ENCODE assay signal across 9 cellular contexts in genomic region chr7:45031829-45032228, GRCh38. TPM values are rescaled to one million over a fixed set of nuclear protein-coding genes. Genes with fewer than 3 reads are reported as not detected.
DNase-seq lines count a peak whose midpoint lies in the region; ATAC-seq and TF ChIP-seq lines count a peak whose summit lies in the region.
"Had no signal": no experiment of that assay in that cellular context is flagged by ENCODE, and none has a peak within 500 bp of the region (broad histone marks: within the 10 kb centered on the region; RNA-seq: fewer than 3 reads in every experiment).

No MANE protein-coding gene starts in this region.

- H3K27ac Mint-ChIP-seq in T-helper 2 cell treated with Interferon-gamma antibody and Interleukin-4, amounts not matched to agents 5 μg/mL and 100 μg/mL, for 36 hours, result peak overlapping the region; percentile 45
- peak overlapping the region; percentile 63 for H3K27ac Mint-ChIP-seq in activated B cell treated with CpG ODN at 0.5 μM for 24 hours

- H3K36me3 ChIP-seq in KMS-11 (ENCODE audit: insufficient read depth), result no peaks in the 10 kb centered on the region; the same call in 1 of the 2 replicates

- H3K9me3 Mint-ChIP-seq in T-helper 2 cell treated with Interferon-gamma antibody and Interleukin-4, amounts not matched to agents 5 μg/mL and 100 μg/mL, for 36 hours, result no peaks in the 10 kb centered on the region
- H3K9me3 Mint-ChIP-seq in activated B cell treated with CpG ODN at 0.5 μM for 24 hours, result no peaks in the 10 kb centered on the region

- H4K20me1 ChIP-seq in KMS-11 (ENCODE audit: insufficient read depth), result peaks cover 17% of the 10 kb centered on the region; the same call in 1 of the 2 replicates

- no peak for DNase-seq in T-helper 2 cell treated with Interferon-gamma antibody and Interleukin-4, amounts not matched to agents 5 μg/mL and 100 μg/mL, for 36 hours (ENCODE audit: low spot score)
- DNase-seq in T-helper 2 cell, result no peak
- no peak for DNase-seq in activated B cell treated with CpG ODN at 0.5 μM for 24 hours
- DNase-seq in mesenteric fat pad (ENCODE audit: low spot score), result peak; percentile 20
- DNase-seq in NCI-H1694 treated with DMSO at 0.1 percent for 48 hours (lab: John Stamatoyannopoulos, UW), result no peak
- DNase-seq in activated gamma-delta T cell (lab: John Stamatoyannopoulos, UW), result no peak

- H2AFZ ChIP-seq in KMS-11 (ENCODE audit: low read depth), result no peak overlapping the region

- CTCF ChIA-PET in activated B cell treated with CpG ODN at 0.5 μM for 24 hours (lab: Charles Lee), result interaction anchor here (0.7 to 1.3 kb wide), 3 partner anchors 30 to 184 kb away, joined by 3 to 4 read pairs (median 3); partner anchors contain the start of gene H2AZ2

- TF ChIP-seq CTCF in KMS-11 (conservative IDR thresholded peaks at IDR 0.05; ENCODE audit: low read depth, low read length) (no peak), activated B cell treated with CpG ODN at 0.5 μM for 24 hours (IDR thresholded peaks at IDR 0.05) (no peak)

- no peak overlapping the region for H3K27ac ChIP-seq in KMS-11
- H3K27ac ChIP-seq: tibial artery had no signal

- intact Hi-C loops in activated B cell treated with CpG ODN at 0.5 μM for 24 hours (cut with micrococcal nuclease), result no loop called here

- H3K4me3 Mint-ChIP-seq in T-helper 2 cell treated with Interferon-gamma antibody and Interleukin-4, amounts not matched to agents 5 μg/mL and 100 μg/mL, for 36 hours, result peak overlapping the region; percentile 60
- no peak overlapping the region for H3K4me3 Mint-ChIP-seq in activated B cell treated with CpG ODN at 0.5 μM for 24 hours

- no peaks in the 10 kb centered on the region for H3K27me3 ChIP-seq in KMS-11 (ENCODE audit: insufficient read depth, low read depth)
- H3K27me3 ChIP-seq: tibial artery had no signal

- peaks cover 93% of the 10 kb centered on the region for H3K79me2 ChIP-seq in KMS-11 (ENCODE audit: insufficient read depth, low read depth)

- H3K36me3 Mint-ChIP-seq in T-helper 2 cell treated with Interferon-gamma antibody and Interleukin-4, amounts not matched to agents 5 μg/mL and 100 μg/mL, for 36 hours (ENCODE audit: low read depth), result peaks cover 73% of the 10 kb centered on the region
- peaks cover 51% of the 10 kb centered on the region for H3K36me3 Mint-ChIP-seq in activated B cell treated with CpG ODN at 0.5 μM for 24 hours (ENCODE audit: low read depth)

- peak overlapping the region; percentile 1; the same call in 1 of the 2 replicates for H3K4me2 ChIP-seq in KMS-11

- POLR2A ChIA-PET in activated B cell treated with CpG ODN at 0.5 μM for 24 hours (lab: Charles Lee), result interaction anchor here (0.9 to 1.6 kb wide), 2 partner anchors 10 to 31 kb away, joined by 3 to 8 read pairs; no protein-coding TSS in a partner anchor

- peaks cover 86% of the 10 kb centered on the region for H3K4me1 ChIP-seq in KMS-11 (ENCODE audit: low read depth, poor library complexity, severe bottlenecking)

- H3K4me1 Mint-ChIP-seq in T-helper 2 cell treated with Interferon-gamma antibody and Interleukin-4, amounts not matched to agents 5 μg/mL and 100 μg/mL, for 36 hours (ENCODE audit: low read depth), result peaks cover 61% of the 10 kb centered on the region
- peaks cover 82% of the 10 kb centered on the region for H3K4me1 Mint-ChIP-seq in activated B cell treated with CpG ODN at 0.5 μM for 24 hours

- H3K27me3 Mint-ChIP-seq in T-helper 2 cell treated with Interferon-gamma antibody and Interleukin-4, amounts not matched to agents 5 μg/mL and 100 μg/mL, for 36 hours (ENCODE audit: low read depth), result no peaks in the 10 kb centered on the region
- no peaks in the 10 kb centered on the region for H3K27me3 Mint-ChIP-seq in activated B cell treated with CpG ODN at 0.5 μM for 24 hours

- ATAC-seq in activated B cell treated with CpG ODN at 0.5 μM for 24 hours (ENCODE audit: low read depth) (no peak), GM19395 (IDR thresholded peaks at IDR 0.05; ENCODE audit: unreplicated experiment) (no peak)

- no peak overlapping the region for H3K9ac ChIP-seq in KMS-11

- no peak overlapping the region for H3K4me3 ChIP-seq in KMS-11 (IDR thresholded peaks at IDR 0.05; ENCODE audit: insufficient read depth, low read depth, low read length)
- H3K4me3 ChIP-seq: tibial artery had no signal

RNA-seq across cellular contexts. Expression of gene CCM2, which starts 31.8 kb away (rescaled TPM):
- total RNA-seq in activated B cell treated with CpG ODN at 0.5 μM for 24 hours (83.8 and 89.0 TPM in 2 replicates), mesenteric fat pad (53.2 TPM)

RNA-seq across cellular contexts. Expression of gene MYO1G, which starts 53.0 kb away (rescaled TPM):
- total RNA-seq in activated B cell treated with CpG ODN at 0.5 μM for 24 hours (143 and 154 TPM in 2 replicates), mesenteric fat pad (8.7 TPM)

RNA-seq across cellular contexts. Expression of gene NACAD, which starts 56.9 kb away (rescaled TPM):
- total RNA-seq in activated B cell treated with CpG ODN at 0.5 μM for 24 hours (0.33 and 0.93 TPM in 2 replicates), mesenteric fat pad (6.2 TPM)

Comparison
In these comparisons a context has a peak if more than half of its experiments do, and no peak if none do; other contexts are left out.
1. RNA of gene MYO1G, which starts 53.0 kb away (total RNA-seq): 143 to 154 TPM in activated B cell treated with CpG ODN at 0.5 μM for 24 hours; 8.7 TPM in mesenteric fat pad (single experiment); every median in the first group is over 10 times any median in the second.